In genomic region chr5:78483809-78484521, GRCh38 we compare ENCODE assay signal across 8 cellular contexts.
A peak's percentile ranks its signal among the peaks of the same experiment; 100 is the strongest.
DNase-seq lines count a peak whose midpoint lies in the region; ATAC-seq and TF ChIP-seq lines count a peak whose summit lies in the region.

No MANE protein-coding gene starts in this region.

- no peaks in the 10 kb centered on the region for H3K36me3 ChIP-seq in mucosa of descending colon (ENCODE audit: low read depth)

- no peak for TF ChIP-seq CTCF in activated CD8-positive, alpha-beta T cell treated with anti-CD3 and anti-CD28 coated beads for 36 hours (IDR thresholded peaks at IDR 0.05)
- TF ChIP-seq CTCF in mucosa of descending colon (IDR thresholded peaks at IDR 0.05): no peak

- peak overlapping the region; percentile 3 for H3K27ac Mint-ChIP-seq in activated naive CD4-positive, alpha-beta T cell treated with anti-CD3 and anti-CD28 coated beads for 36 hours
- no peak overlapping the region for H3K27ac Mint-ChIP-seq in activated CD8-positive, alpha-beta T cell treated with anti-CD3 and anti-CD28 coated beads for 36 hours

- no peak overlapping the region for H3K4me3 ChIP-seq in mucosa of descending colon

- DNase-seq in activated naive CD4-positive, alpha-beta T cell treated with anti-CD3 and anti-CD28 coated beads for 36 hours: no peak
- DNase-seq in activated naive CD4-positive, alpha-beta T cell treated with Interleukin-2 at 50 U/mL for 16 hours: no peak
- DNase-seq in activated CD8-positive, alpha-beta T cell treated with anti-CD3 and anti-CD28 coated beads for 36 hours: no peak
- DNase-seq in mucosa of descending colon: no peak
- no peak for DNase-seq in SK-N-DZ (ENCODE audit: low spot score)
- DNase-seq in C1 segment of cervical spinal cord (lab: John Stamatoyannopoulos, UW): no peak
- no peak for DNase-seq in COLO668 (lab: John Stamatoyannopoulos, UW; ENCODE audit: unreplicated experiment)

- no peaks in the 10 kb centered on the region for H3K4me1 ChIP-seq in mucosa of descending colon (ENCODE audit: low read depth)

- H3K4me1 Mint-ChIP-seq in activated naive CD4-positive, alpha-beta T cell treated with anti-CD3 and anti-CD28 coated beads for 36 hours (ENCODE audit: low read depth): peaks cover 12% of the 10 kb centered on the region
- peaks cover 9% of the 10 kb centered on the region for H3K4me1 Mint-ChIP-seq in activated CD8-positive, alpha-beta T cell treated with anti-CD3 and anti-CD28 coated beads for 36 hours (ENCODE audit: low read depth)

- POLR2A ChIA-PET in activated CD8-positive, alpha-beta T cell treated with anti-CD3 and anti-CD28 coated beads for 36 hours (lab: Charles Lee): no interaction called here

- H3K27me3 Mint-ChIP-seq in activated naive CD4-positive, alpha-beta T cell treated with anti-CD3 and anti-CD28 coated beads for 36 hours (ENCODE audit: low read depth): no peaks in the 10 kb centered on the region
- H3K27me3 Mint-ChIP-seq in activated CD8-positive, alpha-beta T cell treated with anti-CD3 and anti-CD28 coated beads for 36 hours: no peaks in the 10 kb centered on the region

- H3K36me3 Mint-ChIP-seq in activated naive CD4-positive, alpha-beta T cell treated with anti-CD3 and anti-CD28 coated beads for 36 hours (ENCODE audit: low read depth): peaks cover 1% of the 10 kb centered on the region
- peaks cover 2% of the 10 kb centered on the region for H3K36me3 Mint-ChIP-seq in activated CD8-positive, alpha-beta T cell treated with anti-CD3 and anti-CD28 coated beads for 36 hours (ENCODE audit: low read depth)

- no peaks in the 10 kb centered on the region for H3K9me3 ChIP-seq in mucosa of descending colon

- ATAC-seq in HG03457 (IDR thresholded peaks at IDR 0.05; ENCODE audit: unreplicated experiment): peak; percentile 77
- peak; percentile 20 for ATAC-seq in activated CD8-positive, alpha-beta T cell treated with anti-CD3 and anti-CD28 coated beads for 36 hours
- ATAC-seq in mucosa of descending colon: peak; percentile 79

- H3K4me3 Mint-ChIP-seq in activated naive CD4-positive, alpha-beta T cell treated with anti-CD3 and anti-CD28 coated beads for 36 hours: no peak overlapping the region
- H3K4me3 Mint-ChIP-seq in activated CD8-positive, alpha-beta T cell treated with anti-CD3 and anti-CD28 coated beads for 36 hours: no peak overlapping the region

- intact Hi-C loops in activated naive CD4-positive, alpha-beta T cell treated with anti-CD3 and anti-CD28 coated beads for 36 hours (cut with micrococcal nuclease): no loop called here
- intact Hi-C loops in activated CD8-positive, alpha-beta T cell treated with anti-CD3 and anti-CD28 coated beads for 36 hours (cut with micrococcal nuclease): no loop called here
- intact Hi-C loops in mucosa of descending colon (cut with DNase I, micrococcal nuclease): no loop called here

- H3K9me3 Mint-ChIP-seq in activated naive CD4-positive, alpha-beta T cell treated with anti-CD3 and anti-CD28 coated beads for 36 hours: no peaks in the 10 kb centered on the region
- H3K9me3 Mint-ChIP-seq in activated CD8-positive, alpha-beta T cell treated with anti-CD3 and anti-CD28 coated beads for 36 hours: no peaks in the 10 kb centered on the region

- CTCF ChIA-PET in activated naive CD4-positive, alpha-beta T cell treated with anti-CD3 and anti-CD28 coated beads for 36 hours (lab: Charles Lee): interaction anchor here (0.8 kb wide), 1 partner anchor 16 kb away, joined by 4 read pairs; no protein-coding TSS in a partner anchor
- CTCF ChIA-PET in activated CD8-positive, alpha-beta T cell treated with anti-CD3 and anti-CD28 coated beads for 36 hours (lab: Charles Lee): interaction anchor here (1.1 to 3.0 kb wide), 2 partner anchors 10 to 16 kb away, joined by 3 to 10 read pairs; no protein-coding TSS in a partner anchor

Comparison
In these comparisons a context has a peak if more than half of its experiments do, and no peak if none do; other contexts are left out.
1. ATAC-seq: peak in every context shown above with its lines; median percentile 79 in mucosa of descending colon; 77 in HG03457; 20 in activated CD8-positive, alpha-beta T cell treated with anti-CD3 and anti-CD28 coated beads for 36 hours.